In genomic region chr2:148719195-148719749, GRCh38 we compare ENCODE assay signal across 1 cellular context.
TF ChIP-seq lines count a peak whose summit lies in the region.

No MANE protein-coding gene starts in this region.

TF ChIP-seq in GM12891, 5 proteins besides CTCF, POLR2A, EP300 and RAD21 (continued from another document):
- TF ChIP-seq POU2F2 (IDR thresholded peaks at IDR 0.05; ENCODE audit: low read depth, low read length): no peak
